9 cellular contexts compared by ENCODE assay signal in genomic region chr16:50495673-50496072, GRCh38. TPM values are rescaled to one million over a fixed set of nuclear protein-coding genes. Genes with fewer than 3 reads are reported as not detected.
"Had no signal": no experiment of that assay in that cellular context is flagged by ENCODE, and none has a peak within 500 bp of the region (broad histone marks: within the 10 kb centered on the region; RNA-seq: fewer than 3 reads in every experiment).

No MANE protein-coding gene starts in this region.

- H3K36me3 Mint-ChIP-seq: IgD-negative memory B cell had no signal

- H3K4me3 Mint-ChIP-seq: IgD-negative memory B cell had no signal

- ATAC-seq: HepG2, K562 had no signal

- H3K4me3 ChIP-seq: K562 had no signal

- H3K27ac ChIP-seq: HL-60, KMS-11 had no signal

- FAIRE-seq: HepG2, HTR-8/SVneo, K562 had no signal

- H3K9me3 Mint-ChIP-seq: IgD-negative memory B cell had no signal

- H3K27ac Mint-ChIP-seq: IgD-negative memory B cell had no signal

- DNase-seq: IMR-90, KBM-7, KG1 had no signal

RNA-seq across cellular contexts. Expression of gene NKD1, which starts 52.5 kb away (rescaled TPM):
- total RNA-seq: IMR-90 had no signal
